In genomic region chr1:55061000-55061705, GRCh38 we compare ENCODE assay signal across 21 cellular contexts. TPM values are rescaled to one million over a fixed set of nuclear protein-coding genes. Genes with fewer than 3 reads are reported as not detected.
"Had no signal": no experiment of that assay in that cellular context is flagged by ENCODE, and none has a peak within 500 bp of the region (broad histone marks: within the 10 kb centered on the region; RNA-seq: fewer than 3 reads in every experiment).

No MANE protein-coding gene starts in this region.

- H3K9me3 Mint-ChIP-seq: activated naive CD4-positive, alpha-beta T cell treated with anti-CD3 and anti-CD28 coated beads, Interleukin-2, amount 50 U/mL, for 24 hours; activated T-helper 1 cell treated with anti-CD3 and anti-CD28 coated beads, Interleukin-12 subunit alpha, Interleukin-12 subunit beta, Interleukin-2, Interleukin-4 antibody, amounts not matched to agents 30 ng/mL and 10 ng/mL and 1 ng/mL, durations not matched to agents 14 hours and 24 hours and 36 hours; effector memory CD8-positive, alpha-beta T cell; memory B cell; nephron; stimulated activated memory B cell treated with anti-CD40 and anti-IgM and Interleukin-4, amounts not matched to agents 10 μg/mL and 1 μg/mL and 100 μg/mL, for 72 hours had no signal

- H3K4me1 ChIP-seq: testis had no signal

- H3K9me3 ChIP-seq: ascending aorta, gastroesophageal sphincter, testis, vagina had no signal

- H3K27ac ChIP-seq: dorsolateral prefrontal cortex, testis, vagina, WERI-Rb-1 had no signal

- H3K4me3 Mint-ChIP-seq: activated naive CD4-positive, alpha-beta T cell treated with anti-CD3 and anti-CD28 coated beads, Interleukin-2, amount 50 U/mL, for 24 hours; activated T-helper 1 cell treated with anti-CD3 and anti-CD28 coated beads, Interleukin-12 subunit alpha, Interleukin-12 subunit beta, Interleukin-2, Interleukin-4 antibody, amounts not matched to agents 30 ng/mL and 10 ng/mL and 1 ng/mL, durations not matched to agents 14 hours and 24 hours and 36 hours; effector memory CD8-positive, alpha-beta T cell; memory B cell; nephron; stimulated activated memory B cell treated with anti-CD40 and anti-IgM and Interleukin-4, amounts not matched to agents 10 μg/mL and 1 μg/mL and 100 μg/mL, for 72 hours had no signal

- H3K27me3 Mint-ChIP-seq: activated naive CD4-positive, alpha-beta T cell treated with anti-CD3 and anti-CD28 coated beads, Interleukin-2, amount 50 U/mL, for 24 hours; effector memory CD8-positive, alpha-beta T cell; stimulated activated memory B cell treated with anti-CD40 and anti-IgM and Interleukin-4, amounts not matched to agents 10 μg/mL and 1 μg/mL and 100 μg/mL, for 72 hours had no signal

- H3K4me2 ChIP-seq: smooth muscle cell had no signal

- FAIRE-seq: colon, TTC549 had no signal

- DNase-seq: activated gamma-delta T cell; central memory CD4-positive, alpha-beta T cell; dorsolateral prefrontal cortex; effector memory CD8-positive, alpha-beta T cell; hypothalamus; left cardiac atrium; testis; trophoblast cell; WERI-Rb-1 had no signal

- H3K4me3 ChIP-seq: ascending aorta, dorsolateral prefrontal cortex, gastroesophageal sphincter, smooth muscle cell, testis, vagina had no signal

- ATAC-seq: left cardiac atrium; sciatic nerve; stimulated activated memory B cell treated with anti-CD40 and anti-IgM and Interleukin-4, amounts not matched to agents 10 μg/mL and 1 μg/mL and 100 μg/mL, for 72 hours had no signal

- H3K27ac Mint-ChIP-seq: activated naive CD4-positive, alpha-beta T cell treated with anti-CD3 and anti-CD28 coated beads, Interleukin-2, amount 50 U/mL, for 24 hours; activated T-helper 1 cell treated with anti-CD3 and anti-CD28 coated beads, Interleukin-12 subunit alpha, Interleukin-12 subunit beta, Interleukin-2, Interleukin-4 antibody, amounts not matched to agents 30 ng/mL and 10 ng/mL and 1 ng/mL, durations not matched to agents 14 hours and 24 hours and 36 hours; effector memory CD8-positive, alpha-beta T cell; memory B cell; nephron; stimulated activated memory B cell treated with anti-CD40 and anti-IgM and Interleukin-4, amounts not matched to agents 10 μg/mL and 1 μg/mL and 100 μg/mL, for 72 hours had no signal

- H3K36me3 Mint-ChIP-seq: activated naive CD4-positive, alpha-beta T cell treated with anti-CD3 and anti-CD28 coated beads, Interleukin-2, amount 50 U/mL, for 24 hours; memory B cell; stimulated activated memory B cell treated with anti-CD40 and anti-IgM and Interleukin-4, amounts not matched to agents 10 μg/mL and 1 μg/mL and 100 μg/mL, for 72 hours had no signal

- H3K4me1 Mint-ChIP-seq: activated naive CD4-positive, alpha-beta T cell treated with anti-CD3 and anti-CD28 coated beads, Interleukin-2, amount 50 U/mL, for 24 hours; stimulated activated memory B cell treated with anti-CD40 and anti-IgM and Interleukin-4, amounts not matched to agents 10 μg/mL and 1 μg/mL and 100 μg/mL, for 72 hours had no signal

- H3K27me3 ChIP-seq: ascending aorta, dorsolateral prefrontal cortex, gastroesophageal sphincter, testis, vagina had no signal

- H3K36me3 ChIP-seq: ascending aorta, vagina had no signal

RNA-seq across cellular contexts. Expression of gene PCSK9, which starts 21.8 kb away (rescaled TPM):
- total RNA-seq: activated T-helper 1 cell treated with anti-CD3 and anti-CD28 coated beads, Interleukin-12 subunit alpha, Interleukin-12 subunit beta, Interleukin-2, Interleukin-4 antibody, amounts not matched to agents 30 ng/mL and 10 ng/mL and 1 ng/mL, durations not matched to agents 14 hours and 24 hours and 36 hours; ascending aorta had no signal
